In genomic region chr5:116681334-116682013, GRCh38 we compare ENCODE assay signal across 11 cellular contexts.
A peak's percentile ranks its signal among the peaks of the same experiment; 100 is the strongest.
DNase-seq lines count a peak whose midpoint lies in the region; ATAC-seq, FAIRE-seq and TF ChIP-seq lines count a peak whose summit lies in the region.
"Had no signal": no experiment of that assay in that cellular context is flagged by ENCODE, and none has a peak within 500 bp of the region (broad histone marks: within the 10 kb centered on the region; RNA-seq: fewer than 3 reads in every experiment).

No MANE protein-coding gene starts in this region.

- CTCF ChIA-PET in HepG2 (lab: Yijun Ruan, JAX; ENCODE audit: low intra/inter-chr PET ratio, low total read pairs): no interaction called here

- TF ChIP-seq RAD21 in HepG2 (CRISPR knock-in tag; IDR thresholded peaks at IDR 0.05): no peak

- BruUV-seq in HepG2 (replicated peaks; lab: Mats Ljungman, UMichigan): no TSS peak

- TF ChIP-seq CTCF in HepG2 (CRISPR knock-in tag; IDR thresholded peaks at IDR 0.05) (no peak), stomach (IDR thresholded peaks at IDR 0.05) (no peak)

- no peak overlapping the region for H3K27ac Mint-ChIP-seq in activated T-helper 2 cell treated with anti-CD3 and anti-CD28 coated beads, Interferon-gamma antibody, Interleukin-2, Interleukin-4, amounts not matched to agents 10 μg/mL and 5 μg/mL and 100 μg/mL, durations not matched to agents 14 hours and 24 hours and 36 hours
- H3K27ac Mint-ChIP-seq: CD4-positive, CD25-positive, alpha-beta regulatory T cell had no signal

- H2AFZ ChIP-seq in HepG2 (ENCODE audit: low read length): peak overlapping the region; percentile 62

- H3K4me1 Mint-ChIP-seq in activated T-helper 2 cell treated with anti-CD3 and anti-CD28 coated beads, Interferon-gamma antibody, Interleukin-2, Interleukin-4, amounts not matched to agents 10 μg/mL and 5 μg/mL and 100 μg/mL, durations not matched to agents 14 hours and 24 hours and 36 hours (ENCODE audit: low read depth): no peaks in the 10 kb centered on the region
- H3K4me1 Mint-ChIP-seq: CD4-positive, CD25-positive, alpha-beta regulatory T cell had no signal

- ATAC-seq in GM18517 (IDR thresholded peaks at IDR 0.05; ENCODE audit: unreplicated experiment): peak; percentile 99
- peak; percentile 98 for ATAC-seq in GM21423 (IDR thresholded peaks at IDR 0.05; ENCODE audit: unreplicated experiment)
- peak; percentile 97 for ATAC-seq in HG03066 (IDR thresholded peaks at IDR 0.05; ENCODE audit: low read depth, unreplicated experiment)
- no peak for ATAC-seq in HepG2

- no peak overlapping the region for H3K9ac ChIP-seq in HepG2 (ENCODE audit: insufficient read depth, low read depth, low read length)

- H3K27me3 ChIP-seq in HepG2 (ENCODE audit: control insufficient read depth in 1 of 2, insufficient read depth in 2 of 2, low read length in 2 of 2): peaks cover 1 to 17% of the 10 kb centered on the region in 2 experiments; a peak in 4 of 5 replicates
- no peaks in the 10 kb centered on the region for H3K27me3 ChIP-seq in stomach
- H3K27me3 ChIP-seq: tibial nerve had no signal

- H3K79me2 ChIP-seq in HepG2 (ENCODE audit: insufficient read depth, low read length): no peaks in the 10 kb centered on the region

- H3K27me3 Mint-ChIP-seq in activated T-helper 2 cell treated with anti-CD3 and anti-CD28 coated beads, Interferon-gamma antibody, Interleukin-2, Interleukin-4, amounts not matched to agents 10 μg/mL and 5 μg/mL and 100 μg/mL, durations not matched to agents 14 hours and 24 hours and 36 hours (ENCODE audit: low read depth): no peaks in the 10 kb centered on the region
- H3K27me3 Mint-ChIP-seq: CD4-positive, CD25-positive, alpha-beta regulatory T cell had no signal

- peak overlapping the region; percentile 36 for H3K4me2 ChIP-seq in HepG2 (ENCODE audit: low read depth, low read length)

- no peak overlapping the region for H3K4me3 Mint-ChIP-seq in activated T-helper 2 cell treated with anti-CD3 and anti-CD28 coated beads, Interferon-gamma antibody, Interleukin-2, Interleukin-4, amounts not matched to agents 10 μg/mL and 5 μg/mL and 100 μg/mL, durations not matched to agents 14 hours and 24 hours and 36 hours (ENCODE audit: low read depth)
- H3K4me3 Mint-ChIP-seq: CD4-positive, CD25-positive, alpha-beta regulatory T cell had no signal

- H3K4me1 ChIP-seq in HepG2 (ENCODE audit: insufficient read depth, low read length): peaks cover 34% of the 10 kb centered on the region
- H3K4me1 ChIP-seq in stomach: no peaks in the 10 kb centered on the region
- H3K4me1 ChIP-seq: tibial nerve had no signal

- 33% methylated on average over 7 of the region's 7 CpGs for WGBS in HepG2 (ENCODE audit: low lambda C conversion rate)
- 62 to 71% (median 67%) methylated on average over 7 of the region's 7 CpGs for WGBS in stomach, 5 donors

- no peaks in the 10 kb centered on the region for H3K36me3 Mint-ChIP-seq in activated T-helper 2 cell treated with anti-CD3 and anti-CD28 coated beads, Interferon-gamma antibody, Interleukin-2, Interleukin-4, amounts not matched to agents 10 μg/mL and 5 μg/mL and 100 μg/mL, durations not matched to agents 14 hours and 24 hours and 36 hours (ENCODE audit: low read depth)
- H3K36me3 Mint-ChIP-seq: CD4-positive, CD25-positive, alpha-beta regulatory T cell had no signal

- no peak for FAIRE-seq in HepG2 (lab: Jason Lieb, UNC)

- TF ChIP-seq POLR2A in HepG2 (IDR thresholded peaks at IDR 0.05; ENCODE audit: insufficient read depth in 1 of 2, low read depth in 2 of 2, low read length in 2 of 2) (no peak), stomach (IDR thresholded peaks at IDR 0.05) (no peak)

- in situ Hi-C loops in HepG2 (cut with HindIII; ENCODE audit: extremely low pct_ligation_motif_present, low pct_unique_long_range_greater_than_20kb): no loop called here

- POLR2A ChIA-PET in HepG2 (lab: Yijun Ruan, JAX): no interaction called here

- H3K4me3 ChIP-seq in HepG2 (replicated peaks in 1 of 3; ENCODE audit: insufficient read depth in 1 of 3, low read depth in 2 of 3, low read length in 3 of 3): no peak overlapping the region
- no peak overlapping the region for H3K4me3 ChIP-seq in stomach
- H3K4me3 ChIP-seq: tibial nerve had no signal

- H3K36me3 ChIP-seq in HepG2 (replicated peaks in 1 of 2; ENCODE audit: control insufficient read depth in 1 of 2, insufficient read depth in 2 of 2, low read length in 2 of 2): no peaks in the 10 kb centered on the region
- no peaks in the 10 kb centered on the region for H3K36me3 ChIP-seq in stomach
- H3K36me3 ChIP-seq: tibial nerve had no signal

- TF ChIP-seq EP300 in HepG2 (IDR thresholded peaks at IDR 0.05; ENCODE audit: low read depth in 2 of 2, low read length in 2 of 2) (no peak), HepG2 (CRISPR knock-in tag; IDR thresholded peaks at IDR 0.05; ENCODE audit: borderline replicate concordance) (no peak), stomach (IDR thresholded peaks at IDR 0.05) (no peak)

- DNase-seq in HepG2 (ENCODE audit: low spot score) (no peak), stomach (no peak)
- DNase-seq in stimulated activated CD4-positive, alpha-beta T cell treated with anti-CD3 and anti-CD28 coated beads, Interleukin-4, amount 100 ng/mL, for 1 hour: no peak
- no peak for DNase-seq in activated T-helper 2 cell treated with anti-CD3 and anti-CD28 coated beads, Interferon-gamma antibody, Interleukin-2, Interleukin-4, amounts not matched to agents 10 μg/mL and 5 μg/mL and 100 μg/mL, durations not matched to agents 14 hours and 24 hours and 36 hours (ENCODE audit: low spot score)
- no peak for DNase-seq in stimulated activated naive CD4-positive, alpha-beta T cell (lab: John Stamatoyannopoulos, UW)
- DNase-seq: CD4-positive, CD25-positive, alpha-beta regulatory T cell; glutamatergic neuron had no signal

- H3K9me3 ChIP-seq in HepG2 (ENCODE audit: low read length): no peaks in the 10 kb centered on the region
- no peaks in the 10 kb centered on the region for H3K9me3 ChIP-seq in stomach
- H3K9me3 ChIP-seq: tibial nerve had no signal

- no peak overlapping the region for H3K27ac ChIP-seq in HepG2 (ENCODE audit: extremely low read length, insufficient read depth, low read length)
- H3K27ac ChIP-seq in stomach: no peak overlapping the region
- H3K27ac ChIP-seq: tibial nerve had no signal

- intact Hi-C loops in HepG2 (cut with micrococcal nuclease; ENCODE audit: unreplicated experiment) (no loop called here), stomach (cut with DNase I; ENCODE audit: low total_unique reads) (no loop called here)
- intact Hi-C loops in activated T-helper 2 cell treated with anti-CD3 and anti-CD28 coated beads, Interferon-gamma antibody, Interleukin-2, Interleukin-4, amounts not matched to agents 10 μg/mL and 5 μg/mL and 100 μg/mL, durations not matched to agents 14 hours and 24 hours and 36 hours (cut with micrococcal nuclease): no loop called here

- H4K20me1 ChIP-seq in HepG2 (ENCODE audit: insufficient read depth, low read length): no peaks in the 10 kb centered on the region

- H3K9me3 Mint-ChIP-seq in activated T-helper 2 cell treated with anti-CD3 and anti-CD28 coated beads, Interferon-gamma antibody, Interleukin-2, Interleukin-4, amounts not matched to agents 10 μg/mL and 5 μg/mL and 100 μg/mL, durations not matched to agents 14 hours and 24 hours and 36 hours: no peaks in the 10 kb centered on the region

TF ChIP-seq in HepG2, 621 proteins besides CTCF, POLR2A, EP300 and RAD21 (continues in another document):
- TF ChIP-seq, protein P1, sequence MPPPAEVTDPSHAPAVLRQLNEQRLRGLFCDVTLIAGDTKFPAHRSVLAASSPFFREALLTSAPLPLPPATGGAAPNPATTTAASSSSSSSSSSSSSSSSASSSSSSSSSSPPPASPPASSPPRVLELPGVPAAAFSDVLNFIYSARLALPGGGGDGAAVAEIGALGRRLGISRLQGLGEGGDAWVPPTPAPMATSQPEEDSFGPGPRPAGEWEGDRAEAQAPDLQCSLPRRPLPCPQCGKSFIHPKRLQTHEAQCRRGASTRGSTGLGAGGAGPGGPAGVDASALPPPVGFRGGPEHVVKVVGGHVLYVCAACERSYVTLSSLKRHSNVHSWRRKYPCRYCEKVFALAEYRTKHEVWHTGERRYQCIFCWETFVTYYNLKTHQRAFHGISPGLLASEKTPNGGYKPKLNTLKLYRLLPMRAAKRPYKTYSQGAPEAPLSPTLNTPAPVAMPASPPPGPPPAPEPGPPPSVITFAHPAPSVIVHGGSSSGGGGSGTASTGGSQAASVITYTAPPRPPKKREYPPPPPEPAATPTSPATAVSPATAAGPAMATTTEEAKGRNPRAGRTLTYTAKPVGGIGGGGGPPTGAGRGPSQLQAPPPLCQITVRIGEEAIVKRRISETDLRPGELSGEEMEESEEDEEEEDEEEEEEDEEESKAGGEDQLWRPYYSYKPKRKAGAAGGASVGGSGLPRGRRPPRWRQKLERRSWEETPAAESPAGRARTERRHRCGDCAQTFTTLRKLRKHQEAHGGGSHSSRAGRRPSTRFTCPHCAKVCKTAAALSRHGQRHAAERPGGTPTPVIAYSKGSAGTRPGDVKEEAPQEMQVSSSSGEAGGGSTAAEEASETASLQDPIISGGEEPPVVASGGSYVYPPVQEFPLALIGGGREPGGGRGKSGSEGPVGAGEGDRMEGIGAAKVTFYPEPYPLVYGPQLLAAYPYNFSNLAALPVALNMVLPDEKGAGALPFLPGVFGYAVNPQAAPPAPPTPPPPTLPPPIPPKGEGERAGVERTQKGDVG (CRISPR knock-in tag; IDR thresholded peaks at IDR 0.05; ENCODE audit: borderline replicate concordance): no peak
- TF ChIP-seq KDM4B (CRISPR knock-in tag; IDR thresholded peaks at IDR 0.05) (no peak), NFRKB (IDR thresholded peaks at IDR 0.05) (no peak), TAF1 (CRISPR knock-in tag; IDR thresholded peaks at IDR 0.05) (no peak), KMT2B (CRISPR knock-in tag; IDR thresholded peaks at IDR 0.05) (no peak), ZNF160 (CRISPR knock-in tag; IDR thresholded peaks at IDR 0.05) (no peak), ZNF672 (CRISPR knock-in tag; IDR thresholded peaks at IDR 0.05) (no peak), HNF4G (IDR thresholded peaks at IDR 0.05; ENCODE audit: borderline replicate concordance, low read depth, low read length) (no peak), HNF4G (CRISPR knock-in tag; IDR thresholded peaks at IDR 0.05; ENCODE audit: borderline replicate concordance, low read depth) (no peak), GFI1 (CRISPR knock-in tag; IDR thresholded peaks at IDR 0.05; ENCODE audit: borderline replicate concordance) (no peak)
- TF ChIP-seq, protein P2, sequence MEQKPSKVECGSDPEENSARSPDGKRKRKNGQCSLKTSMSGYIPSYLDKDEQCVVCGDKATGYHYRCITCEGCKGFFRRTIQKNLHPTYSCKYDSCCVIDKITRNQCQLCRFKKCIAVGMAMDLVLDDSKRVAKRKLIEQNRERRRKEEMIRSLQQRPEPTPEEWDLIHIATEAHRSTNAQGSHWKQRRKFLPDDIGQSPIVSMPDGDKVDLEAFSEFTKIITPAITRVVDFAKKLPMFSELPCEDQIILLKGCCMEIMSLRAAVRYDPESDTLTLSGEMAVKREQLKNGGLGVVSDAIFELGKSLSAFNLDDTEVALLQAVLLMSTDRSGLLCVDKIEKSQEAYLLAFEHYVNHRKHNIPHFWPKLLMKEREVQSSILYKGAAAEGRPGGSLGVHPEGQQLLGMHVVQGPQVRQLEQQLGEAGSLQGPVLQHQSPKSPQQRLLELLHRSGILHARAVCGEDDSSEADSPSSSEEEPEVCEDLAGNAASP (CRISPR knock-in tag; IDR thresholded peaks at IDR 0.05; ENCODE audit: borderline replicate concordance): no peak
